8 cellular contexts compared by ENCODE assay signal in the genomic region with DNA sequence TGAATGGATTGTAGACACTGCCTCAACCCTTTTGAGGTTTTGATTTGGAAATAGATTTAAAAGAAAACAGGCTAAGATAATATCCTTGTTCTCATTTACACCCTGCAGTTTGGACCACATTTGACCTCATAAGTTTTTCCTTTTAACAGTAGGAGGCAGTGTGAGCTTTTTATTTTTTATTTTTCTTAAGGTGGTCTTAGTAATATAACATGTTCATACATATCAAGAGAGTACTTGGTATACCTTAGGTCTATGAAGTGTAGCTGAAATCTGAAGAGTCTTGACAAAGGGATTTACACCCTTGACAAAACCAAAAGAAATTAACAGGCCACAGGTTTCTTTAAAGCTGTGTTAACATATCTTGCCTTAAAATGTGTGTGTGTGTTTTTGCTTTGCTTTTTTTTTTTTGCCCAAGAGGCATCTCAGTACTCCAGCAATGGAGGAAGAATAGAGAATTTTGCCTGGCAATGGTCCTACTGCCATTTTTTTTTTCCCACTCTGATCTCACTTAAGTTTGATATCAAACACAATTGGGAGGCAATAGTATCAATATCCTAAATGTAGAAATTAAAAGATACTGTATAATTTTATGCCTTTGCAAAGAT. TPM values are rescaled to one million over a fixed set of nuclear protein-coding genes. Genes with fewer than 3 reads are reported as not detected.
DNase-seq lines count a peak whose midpoint lies in the region; ATAC-seq, FAIRE-seq and TF ChIP-seq lines count a peak whose summit lies in the region.

No MANE protein-coding gene starts in this region.

- ATAC-seq in GM18870 (IDR thresholded peaks at IDR 0.05; ENCODE audit: unreplicated experiment) (no peak), GM18498 (IDR thresholded peaks at IDR 0.05; ENCODE audit: unreplicated experiment) (no peak)

- H3K27ac ChIP-seq in osteoblast (ENCODE audit: low read depth, low read length), result peak overlapping the region; percentile 17

- FAIRE-seq in RCC 7860 (lab: Jason Lieb, UNC), result no peak

- DNase-seq in GM06990 (ENCODE audit: extremely low read depth, insufficient read length) (no peak), NCI-H82 treated with DMSO at 0.1 percent for 48 hours (lab: John Stamatoyannopoulos, UW; ENCODE audit: unreplicated experiment) (peak; percentile 20), dermis blood vessel endothelial cell (peak; percentile 60), osteoblast (ENCODE audit: insufficient read length, low spot score, missing footprints) (peak; percentile 73), germinal center (ENCODE audit: low spot score) (no peak), RCC 7860 (ENCODE audit: low spot score) (no peak)

- H3K9me3 ChIP-seq in osteoblast (ENCODE audit: low read depth, low read length), result no peaks in the 10 kb centered on the region

- H3K36me3 ChIP-seq in GM06990 (ENCODE audit: control insufficient read depth, insufficient read depth, low read length) (no peaks in the 10 kb centered on the region), osteoblast (ENCODE audit: insufficient read depth, low read length) (peaks cover 4% of the 10 kb centered on the region)

- H3K79me2 ChIP-seq in osteoblast (ENCODE audit: insufficient read depth, low read length), result peaks cover 58% of the 10 kb centered on the region

- H3K4me3 ChIP-seq in GM06990 (replicated peaks; ENCODE audit: low read depth, low read length), result peak overlapping the region; percentile 93
- peak overlapping the region; percentile 95 for H3K4me3 ChIP-seq in osteoblast (ENCODE audit: insufficient read depth, low read length)

- TF ChIP-seq CTCF in GM06990 (IDR thresholded peaks at IDR 0.05; ENCODE audit: insufficient read depth, low read length, poor library complexity, severe bottlenecking) (peak; percentile 36), osteoblast (IDR thresholded peaks at IDR 0.05; ENCODE audit: extremely low read depth, low read depth, low read length) (peak; percentile 49)

- H3K4me2 ChIP-seq in osteoblast (ENCODE audit: insufficient read depth, low read length), result peak overlapping the region; percentile 97

- H4K20me1 ChIP-seq in osteoblast (ENCODE audit: insufficient read depth, low read length), result peaks cover 32% of the 10 kb centered on the region

- H3K27me3 ChIP-seq in GM06990 (replicated peaks; ENCODE audit: control insufficient read depth, insufficient read depth, low read length) (no peaks in the 10 kb centered on the region), osteoblast (ENCODE audit: insufficient read depth, low read length) (no peaks in the 10 kb centered on the region)

- H2AFZ ChIP-seq in osteoblast (ENCODE audit: low read length), result no peak overlapping the region

- peaks cover 21% of the 10 kb centered on the region for H3K4me1 ChIP-seq in osteoblast (ENCODE audit: insufficient read depth, low read length)

RNA-seq across cellular contexts. Expression of a gene that starts 3.3 kb away (rescaled TPM):
- total RNA-seq in dermis blood vessel endothelial cell (21.2 and 24.0 TPM in 2 replicates), osteoblast (20.3 and 22.4 TPM in 2 replicates)

Comparison
In these comparisons a context has a peak if more than half of its experiments do, and no peak if none do; other contexts are left out.
1. DNase-seq: peak in NCI-H82 treated with DMSO at 0.1 percent for 48 hours (single experiment), dermis blood vessel endothelial cell (single experiment) and osteoblast (single experiment); none in GM06990 (single experiment), germinal center (single experiment) and RCC 7860 (single experiment).